ENCODE assay signal across 8 cellular contexts in the genomic region with DNA sequence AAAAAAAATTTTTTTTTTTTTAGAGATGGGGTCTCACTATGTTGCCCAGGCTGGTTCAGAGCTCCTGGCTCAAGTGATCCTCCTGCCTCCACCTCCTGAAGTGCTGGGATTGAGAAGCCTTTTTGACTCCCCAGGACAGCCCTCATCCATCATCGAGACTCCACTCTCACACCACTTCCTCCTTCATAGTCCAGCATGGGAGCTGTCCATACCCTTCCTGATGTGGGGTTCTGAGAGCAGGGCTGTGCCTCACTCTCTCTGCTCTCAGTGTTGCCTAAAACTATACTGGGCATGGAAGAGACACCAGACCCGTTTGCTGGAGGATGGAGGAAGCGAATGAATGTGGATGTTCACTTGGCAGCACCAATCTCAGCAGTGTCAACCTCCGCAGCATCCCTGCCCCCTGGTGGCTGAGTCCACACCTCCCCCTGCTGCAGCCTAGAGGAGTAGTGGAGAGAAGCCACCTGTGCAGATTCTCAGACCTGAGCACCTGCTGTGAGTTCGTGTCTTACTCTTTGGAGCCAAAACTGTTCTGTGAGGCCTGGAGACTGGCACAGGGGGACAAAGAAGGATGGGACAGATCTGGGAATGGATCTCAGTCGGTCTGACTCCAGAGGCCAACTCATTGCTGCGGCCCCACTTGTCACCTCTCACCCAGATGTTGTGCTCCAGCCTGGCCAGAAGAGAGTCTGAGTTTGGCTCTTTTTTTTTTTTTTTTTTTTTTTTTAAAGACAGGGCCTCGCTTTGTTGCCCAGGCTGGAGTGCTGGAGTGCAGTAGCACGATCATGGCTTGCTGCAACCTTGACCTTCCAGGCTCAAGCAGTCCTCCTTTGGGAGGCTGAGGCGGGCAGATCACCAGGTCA. TPM values are rescaled to one million over a fixed set of nuclear protein-coding genes. Genes with fewer than 3 reads are reported as not detected.
DNase-seq lines count a peak whose midpoint lies in the region; ATAC-seq and TF ChIP-seq lines count a peak whose summit lies in the region.

No MANE protein-coding gene starts in this region.

- H3K36me3 ChIP-seq in SJSA1 (no peaks in the 10 kb centered on the region), right atrium auricular region (no peaks in the 10 kb centered on the region)

- H3K27me3 ChIP-seq in SJSA1 (replicated peaks) (no peaks in the 10 kb centered on the region), right atrium auricular region (no peaks in the 10 kb centered on the region)

- peak; percentile 48 for DNase-seq in NCI-H1436 (lab: John Stamatoyannopoulos, UW)
- DNase-seq in NCI-H1436 treated with DMSO at 0.1 percent for 48 hours (lab: John Stamatoyannopoulos, UW), result no peak
- peak; percentile 71 for DNase-seq in LoVo (ENCODE audit: low spot score)
- DNase-seq in SJSA1 (ENCODE audit: low read depth in 1 of 2, low spot score in 2 of 2), result peak; percentile 51 to 73
- peak; percentile 72 for DNase-seq in activated naive CD8-positive, alpha-beta T cell treated with anti-CD3 and anti-CD28 coated beads for 36 hours
- DNase-seq in right atrium auricular region (ENCODE audit: low spot score), result peak; percentile 77
- DNase-seq in stimulated activated CD4-positive, alpha-beta T cell treated with anti-CD3 and anti-CD28 coated beads, Interleukin-12 subunit alpha, Interleukin-12 subunit beta, amount 100 ng/mL, for 4 hours, result peak; percentile 61

- no peaks in the 10 kb centered on the region for H3K9me3 ChIP-seq in SJSA1 (replicated peaks)
- H3K9me3 ChIP-seq in right atrium auricular region, result no peaks in the 10 kb centered on the region

- H3K9me3 Mint-ChIP-seq in activated naive CD8-positive, alpha-beta T cell treated with anti-CD3 and anti-CD28 coated beads for 36 hours, result no peaks in the 10 kb centered on the region

- H3K4me1 ChIP-seq in SJSA1 (replicated peaks), result peaks cover 17% of the 10 kb centered on the region
- H3K4me1 ChIP-seq in right atrium auricular region, result peaks cover 0 to 7% of the 10 kb centered on the region in 2 donors

- H3K27ac ChIP-seq in SJSA1 (no peak overlapping the region), right atrium auricular region (no peak overlapping the region)

- H3K27me3 Mint-ChIP-seq in activated naive CD8-positive, alpha-beta T cell treated with anti-CD3 and anti-CD28 coated beads for 36 hours, result peaks cover 20% of the 10 kb centered on the region

- no peaks in the 10 kb centered on the region for H3K36me3 Mint-ChIP-seq in activated naive CD8-positive, alpha-beta T cell treated with anti-CD3 and anti-CD28 coated beads for 36 hours

- H3K4me3 ChIP-seq in SJSA1, result no peak overlapping the region
- no peak overlapping the region for H3K4me3 ChIP-seq in right atrium auricular region

- H3K4me1 Mint-ChIP-seq in activated naive CD8-positive, alpha-beta T cell treated with anti-CD3 and anti-CD28 coated beads for 36 hours, result no peaks in the 10 kb centered on the region

- TF ChIP-seq CTCF in right atrium auricular region (IDR thresholded peaks at IDR 0.05), result peak; percentile 81 to 87

- ATAC-seq in GM21360 (IDR thresholded peaks at IDR 0.05; ENCODE audit: unreplicated experiment), result no peak

- H3K4me3 Mint-ChIP-seq in activated naive CD8-positive, alpha-beta T cell treated with anti-CD3 and anti-CD28 coated beads for 36 hours, result no peak overlapping the region

- no peak overlapping the region for H3K27ac Mint-ChIP-seq in activated naive CD8-positive, alpha-beta T cell treated with anti-CD3 and anti-CD28 coated beads for 36 hours

RNA-seq across cellular contexts. Expression of a gene that starts 17.7 kb away (rescaled TPM):
- 14.9 and 25.9 TPM in 2 replicates for total RNA-seq in SJSA1 (2014; rRNA removed; shearing (Covaris generic))
- not detected for total RNA-seq in activated naive CD8-positive, alpha-beta T cell treated with anti-CD3 and anti-CD28 coated beads for 36 hours
- 100 to 1,000 TPM; 211 to 264 TPM for total RNA-seq in right atrium auricular region

RNA-seq across cellular contexts. Expression of a gene that starts 23.5 kb away (rescaled TPM):
- not detected in 2 replicates for total RNA-seq in SJSA1 (2014; rRNA removed; shearing (Covaris generic))
- not detected for total RNA-seq in activated naive CD8-positive, alpha-beta T cell treated with anti-CD3 and anti-CD28 coated beads for 36 hours
- under 1 TPM in 1 of 2 donors, not detected in 1; 0.43 TPM for total RNA-seq in right atrium auricular region

RNA-seq across cellular contexts. Expression of a gene that starts 50.7 kb away (rescaled TPM):
- total RNA-seq in SJSA1 (2014; rRNA removed; shearing (Covaris generic)), result 68.6 and 76.2 TPM in 2 replicates
- 10 to 100 TPM; 61.4 to 61.6 TPM for total RNA-seq in activated naive CD8-positive, alpha-beta T cell treated with anti-CD3 and anti-CD28 coated beads for 36 hours
- 10 to 100 TPM; 42.9 to 66.8 TPM for total RNA-seq in right atrium auricular region

Comparison
In these comparisons a context has a peak if more than half of its experiments do, and no peak if none do; other contexts are left out.
1. RNA of a gene that starts 17.7 kb away (total RNA-seq): 211 to 264 TPM in right atrium auricular region and 14.9 to 25.9 TPM in SJSA1; not detected in activated naive CD8-positive, alpha-beta T cell treated with anti-CD3 and anti-CD28 coated beads for 36 hours; every median in the first group is over 10 times any median in the second.